Comparison of ENCODE assay signal across 20 cellular contexts in genomic region chr4:600850-601515, GRCh38. TPM values are rescaled to one million over a fixed set of nuclear protein-coding genes. Genes with fewer than 3 reads are reported as not detected.
DNase-seq lines count a peak whose midpoint lies in the region; ATAC-seq lines count a peak whose summit lies in the region.
"Had no signal": no experiment of that assay in that cellular context is flagged by ENCODE, and none has a peak within 500 bp of the region (broad histone marks: within the 10 kb centered on the region; RNA-seq: fewer than 3 reads in every experiment).

No MANE protein-coding gene starts in this region.

- peaks cover 17% of the 10 kb centered on the region for H3K27me3 Mint-ChIP-seq in activated CD4-positive, alpha-beta T cell treated with anti-CD3 and anti-CD28 coated beads for 36 hours
- peaks cover 10% of the 10 kb centered on the region for H3K27me3 Mint-ChIP-seq in activated CD4-positive, alpha-beta T cell treated with anti-CD3 and anti-CD28 coated beads, Interleukin-2, amount 10 ng/mL, durations not matched to agents 24 days and 14 days
- peaks cover 31% of the 10 kb centered on the region for H3K27me3 Mint-ChIP-seq in activated T-cell treated with anti-CD3 and anti-CD28 coated beads, Interleukin-2, amount 50 U/mL, for 4 hours (ENCODE audit: low read depth)

- POLR2A ChIA-PET in activated CD4-positive, alpha-beta T cell treated with anti-CD3 and anti-CD28 coated beads for 36 hours (lab: Charles Lee): interaction anchor here (0.5 kb wide), 1 partner anchor 73 kb away, joined by 3 read pairs; the partner anchor contains the start of genes ATP5ME and MYL5

- intact Hi-C loops in activated CD4-positive, alpha-beta T cell treated with anti-CD3 and anti-CD28 coated beads for 36 hours (cut with DNase I, micrococcal nuclease): loop anchor here (1.0 to 10.0 kb wide), 4 partner anchors 71 to 264 kb away; partner anchors contain the start of genes ATP5ME (in 2 of the 2), MYL5 (in 2 of the 2) and ZNF141 (in 1 of the 2)
- intact Hi-C loops in activated CD4-positive, alpha-beta T cell treated with anti-CD3 and anti-CD28 coated beads, Interleukin-2, amount 10 ng/mL, durations not matched to agents 24 days and 14 days (cut with micrococcal nuclease): loop anchor here (5.0 kb wide), 1 partner anchor 61 kb away; no protein-coding TSS in a partner anchor

- CTCF ChIA-PET in activated CD4-positive, alpha-beta T cell treated with anti-CD3 and anti-CD28 coated beads for 36 hours (lab: Charles Lee): interaction anchor here (0.6 to 0.8 kb wide), 2 partner anchors 26 to 95 kb away, joined by 4 to 5 read pairs; no protein-coding TSS in a partner anchor

- in situ Hi-C loops in G401 (cut with HindIII; ENCODE audit: low sequenced_read_pairs): no loop called here

- H3K27ac Mint-ChIP-seq in activated CD4-positive, alpha-beta T cell treated with anti-CD3 and anti-CD28 coated beads for 36 hours: peak overlapping the region; percentile 48
- no peak overlapping the region for H3K27ac Mint-ChIP-seq in activated CD4-positive, alpha-beta T cell treated with anti-CD3 and anti-CD28 coated beads, Interleukin-2, amount 10 ng/mL, durations not matched to agents 24 days and 14 days
- H3K27ac Mint-ChIP-seq: activated B cell treated with CpG ODN at 0.5 μM for 24 hours; activated naive CD4-positive, alpha-beta T cell treated with anti-CD3 and anti-CD28 coated beads, Interleukin-2, amount 50 U/mL, for 72 hours; H9 had no signal

- H3K4me3 Mint-ChIP-seq in activated CD4-positive, alpha-beta T cell treated with anti-CD3 and anti-CD28 coated beads for 36 hours: no peak overlapping the region
- no peak overlapping the region for H3K4me3 Mint-ChIP-seq in activated CD4-positive, alpha-beta T cell treated with anti-CD3 and anti-CD28 coated beads, Interleukin-2, amount 10 ng/mL, durations not matched to agents 24 days and 14 days
- H3K4me3 Mint-ChIP-seq in activated T-cell treated with anti-CD3 and anti-CD28 coated beads, Interleukin-2, amount 50 U/mL, for 4 hours: no peak overlapping the region
- H3K4me3 Mint-ChIP-seq: activated B cell treated with CpG ODN at 0.5 μM for 24 hours; H9; naive thymus-derived CD8-positive, alpha-beta T cell had no signal

- no peaks in the 10 kb centered on the region for H3K36me3 Mint-ChIP-seq in activated CD4-positive, alpha-beta T cell treated with anti-CD3 and anti-CD28 coated beads for 36 hours (ENCODE audit: low read depth)
- H3K36me3 Mint-ChIP-seq in activated CD4-positive, alpha-beta T cell treated with anti-CD3 and anti-CD28 coated beads, Interleukin-2, amount 10 ng/mL, durations not matched to agents 24 days and 14 days (ENCODE audit: low read depth): no peaks in the 10 kb centered on the region
- H3K36me3 Mint-ChIP-seq in activated T-cell treated with anti-CD3 and anti-CD28 coated beads, Interleukin-2, amount 50 U/mL, for 4 hours (ENCODE audit: insufficient read depth): no peaks in the 10 kb centered on the region
- H3K36me3 Mint-ChIP-seq: activated naive CD4-positive, alpha-beta T cell treated with anti-CD3 and anti-CD28 coated beads, Interleukin-2, amount 50 U/mL, for 72 hours had no signal

- peak; percentile 89 for DNase-seq in activated CD4-positive, alpha-beta T cell treated with anti-CD3 and anti-CD28 coated beads for 36 hours
- DNase-seq in activated CD4-positive, alpha-beta T cell treated with anti-CD3 and anti-CD28 coated beads, Interleukin-2, amount 10 ng/mL, durations not matched to agents 24 days and 14 days: no peak
- no peak for DNase-seq in activated T-cell treated with anti-CD3 and anti-CD28 coated beads, Interleukin-2, amount 50 U/mL, for 4 hours
- DNase-seq in nucleus accumbens (lab: John Stamatoyannopoulos, UW) (peak in 30 of 56 donors; percentile 15 to 85 (median 50)), G401 (ENCODE audit: low spot score) (no peak)
- peak; percentile 21 for DNase-seq in stimulated activated CD8-positive, alpha-beta memory T cell treated with anti-CD3 and anti-CD28 coated beads, Interleukin-12 subunit alpha, Interleukin-12 subunit beta, amount 100 ng/mL, for 24 hours (ENCODE audit: extremely low read depth)
- DNase-seq: activated B cell treated with CpG ODN at 0.5 μM for 24 hours; H9; MM.1S; naive thymus-derived CD8-positive, alpha-beta T cell; NCI-H1930; NCI-H524; Peyer's patch had no signal

- ATAC-seq in activated CD4-positive, alpha-beta T cell treated with anti-CD3 and anti-CD28 coated beads for 36 hours: peak; percentile 95
- peak; percentile 79 to 90 for ATAC-seq in activated T-cell treated with anti-CD3 and anti-CD28 coated beads, Interleukin-2, amount 50 U/mL, for 4 hours
- ATAC-seq in GM21447 (IDR thresholded peaks at IDR 0.05; ENCODE audit: unreplicated experiment): no peak
- no peak for ATAC-seq in HG03097 (IDR thresholded peaks at IDR 0.05; ENCODE audit: low FRiP score, unreplicated experiment)
- ATAC-seq: naive thymus-derived CD8-positive, alpha-beta T cell had no signal

- no peaks in the 10 kb centered on the region for H3K9me3 Mint-ChIP-seq in activated CD4-positive, alpha-beta T cell treated with anti-CD3 and anti-CD28 coated beads for 36 hours (ENCODE audit: low read depth)
- H3K9me3 Mint-ChIP-seq in activated CD4-positive, alpha-beta T cell treated with anti-CD3 and anti-CD28 coated beads, Interleukin-2, amount 10 ng/mL, durations not matched to agents 24 days and 14 days: peaks cover 14% of the 10 kb centered on the region
- H3K9me3 Mint-ChIP-seq in activated T-cell treated with anti-CD3 and anti-CD28 coated beads, Interleukin-2, amount 50 U/mL, for 4 hours: no peaks in the 10 kb centered on the region
- H3K9me3 Mint-ChIP-seq: activated B cell treated with CpG ODN at 0.5 μM for 24 hours, H9 had no signal

- H3K4me1 Mint-ChIP-seq in activated CD4-positive, alpha-beta T cell treated with anti-CD3 and anti-CD28 coated beads for 36 hours: peaks cover 19% of the 10 kb centered on the region
- H3K4me1 Mint-ChIP-seq in activated CD4-positive, alpha-beta T cell treated with anti-CD3 and anti-CD28 coated beads, Interleukin-2, amount 10 ng/mL, durations not matched to agents 24 days and 14 days: peaks cover 4% of the 10 kb centered on the region
- peaks cover 6% of the 10 kb centered on the region for H3K4me1 Mint-ChIP-seq in activated T-cell treated with anti-CD3 and anti-CD28 coated beads, Interleukin-2, amount 50 U/mL, for 4 hours (ENCODE audit: low read depth)

RNA-seq across cellular contexts. Expression of gene PDE6B, which starts 24.4 kb away (rescaled TPM):
- total RNA-seq in activated CD4-positive, alpha-beta T cell treated with anti-CD3 and anti-CD28 coated beads for 36 hours: 10 to 100 TPM; 16.2 to 17.2 TPM
- 9.0 and 14.5 TPM in 2 replicates for total RNA-seq in activated CD4-positive, alpha-beta T cell treated with anti-CD3 and anti-CD28 coated beads, Interleukin-2, amount 10 ng/mL, durations not matched to agents 24 days and 14 days
- 10 to 100 TPM in 2 of 3 donors, 1 to 10 TPM in 1; 8.3 to 10.5 (median 10.3) TPM for total RNA-seq in activated T-cell treated with anti-CD3 and anti-CD28 coated beads, Interleukin-2, amount 50 U/mL, for 4 hours
- 1.0 TPM in 1 of 2 replicates, not detected in the other for total RNA-seq in G401 (2014; rRNA removed; shearing (Covaris generic))
- total RNA-seq: A172 had no signal

RNA-seq across cellular contexts. Expression of gene TMEM271, which starts 24.9 kb away (rescaled TPM):
- not detected for total RNA-seq in activated CD4-positive, alpha-beta T cell treated with anti-CD3 and anti-CD28 coated beads for 36 hours
- total RNA-seq in activated CD4-positive, alpha-beta T cell treated with anti-CD3 and anti-CD28 coated beads, Interleukin-2, amount 10 ng/mL, durations not matched to agents 24 days and 14 days: not detected in 2 replicates
- total RNA-seq in activated T-cell treated with anti-CD3 and anti-CD28 coated beads, Interleukin-2, amount 50 U/mL, for 4 hours: not detected
- total RNA-seq in G401 (2014; rRNA removed; shearing (Covaris generic)): 5.4 and 17.9 TPM in 2 replicates
- total RNA-seq: A172; activated B cell treated with CpG ODN at 0.5 μM for 24 hours; activated naive CD4-positive, alpha-beta T cell treated with anti-CD3 and anti-CD28 coated beads, Interleukin-2, amount 50 U/mL, for 72 hours; cardiac muscle cell; fibroblast of villous mesenchyme; lung; naive thymus-derived CD8-positive, alpha-beta T cell; Peyer's patch had no signal

Comparison
In these comparisons a context has a peak if more than half of its experiments do, and no peak if none do; other contexts are left out.
1. DNase-seq: peak in activated CD4-positive, alpha-beta T cell treated with anti-CD3 and anti-CD28 coated beads for 36 hours (single experiment), nucleus accumbens (30 of 56) and stimulated activated CD8-positive, alpha-beta memory T cell treated with anti-CD3 and anti-CD28 coated beads, Interleukin-12 subunit alpha, Interleukin-12 subunit beta, amount 100 ng/mL, for 24 hours (single experiment); none in activated CD4-positive, alpha-beta T cell treated with anti-CD3 and anti-CD28 coated beads, Interleukin-2, amount 10 ng/mL, durations not matched to agents 24 days and 14 days (single experiment), activated T-cell treated with anti-CD3 and anti-CD28 coated beads, Interleukin-2, amount 50 U/mL, for 4 hours (single experiment) and G401 (single experiment).
2. ATAC-seq: peak in activated CD4-positive, alpha-beta T cell treated with anti-CD3 and anti-CD28 coated beads for 36 hours (single experiment) and activated T-cell treated with anti-CD3 and anti-CD28 coated beads, Interleukin-2, amount 50 U/mL, for 4 hours (2 of 2); none in GM21447 (single experiment) and HG03097 (single experiment).